Comparison of ENCODE assay signal across 16 cellular contexts in genomic region chr13:101394597-101394996, GRCh38. TPM values are rescaled to one million over a fixed set of nuclear protein-coding genes. Genes with fewer than 3 reads are reported as not detected.
A peak's percentile ranks its signal among the peaks of the same experiment; 100 is the strongest.
DNase-seq lines count a peak whose midpoint lies in the region; ATAC-seq and TF ChIP-seq lines count a peak whose summit lies in the region.
"Had no signal": no experiment of that assay in that cellular context is flagged by ENCODE, and none has a peak within 500 bp of the region (broad histone marks: within the 10 kb centered on the region; RNA-seq: fewer than 3 reads in every experiment).

No MANE protein-coding gene starts in this region.

- H3K36me3 Mint-ChIP-seq in activated naive CD4-positive, alpha-beta T cell treated with anti-CD3 and anti-CD28 coated beads, Interleukin-2, amount 10 ng/mL, durations not matched to agents 7 days and 5 days = no peaks in the 10 kb centered on the region

- ATAC-seq in left lung = peak; percentile 30
- ATAC-seq in HG03139 (IDR thresholded peaks at IDR 0.05; ENCODE audit: unreplicated experiment) = no peak

- no peak overlapping the region for H3K27ac Mint-ChIP-seq in activated naive CD4-positive, alpha-beta T cell treated with anti-CD3 and anti-CD28 coated beads, Interleukin-2, amount 10 ng/mL, durations not matched to agents 7 days and 5 days
- H3K27ac Mint-ChIP-seq: B cell; CD4-positive, alpha-beta T cell had no signal

- DNase-seq in NCI-H2171 treated with DMSO at 0.1 percent for 48 hours (lab: John Stamatoyannopoulos, UW) = peak; percentile 24
- no peak for DNase-seq in NCI-H2171 (lab: John Stamatoyannopoulos, UW)
- peak; percentile 55 for DNase-seq in NCI-H748 (lab: John Stamatoyannopoulos, UW; ENCODE audit: unreplicated experiment)
- DNase-seq in left lung = no peak
- no peak for DNase-seq in NCI-H146 (lab: John Stamatoyannopoulos, UW)
- DNase-seq in activated naive CD4-positive, alpha-beta T cell treated with anti-CD3 and anti-CD28 coated beads, Interleukin-2, amount 10 ng/mL, durations not matched to agents 7 days and 5 days = no peak
- DNase-seq: C1 segment of cervical spinal cord; Calu3; CD4-positive, alpha-beta T cell; DMS 273 treated with DMSO at 0.1 percent for 48 hours; DMS79 treated with DMSO at 0.1 percent for 48 hours; EL; GM23248; H7 had no signal

- no peaks in the 10 kb centered on the region for H3K36me3 ChIP-seq in left lung

- H3K4me1 Mint-ChIP-seq in activated naive CD4-positive, alpha-beta T cell treated with anti-CD3 and anti-CD28 coated beads, Interleukin-2, amount 10 ng/mL, durations not matched to agents 7 days and 5 days = no peaks in the 10 kb centered on the region
- H3K4me1 Mint-ChIP-seq: B cell had no signal

- no peaks in the 10 kb centered on the region for H3K27me3 ChIP-seq in left lung

- H3K27ac ChIP-seq in left lung = no peak overlapping the region
- H3K27ac ChIP-seq: GM23248 had no signal

- intact Hi-C loops in left lung (cut with DNase I) = no loop called here

- H3K9me3 ChIP-seq in left lung = no peaks in the 10 kb centered on the region

- CTCF ChIA-PET in activated naive CD4-positive, alpha-beta T cell treated with anti-CD3 and anti-CD28 coated beads, Interleukin-2, amount 10 ng/mL, durations not matched to agents 7 days and 5 days (lab: Charles Lee) = no interaction called here

- peaks cover 4% of the 10 kb centered on the region for H3K27me3 Mint-ChIP-seq in activated naive CD4-positive, alpha-beta T cell treated with anti-CD3 and anti-CD28 coated beads, Interleukin-2, amount 10 ng/mL, durations not matched to agents 7 days and 5 days
- H3K27me3 Mint-ChIP-seq: B cell; CD4-positive, alpha-beta T cell had no signal

- no peak overlapping the region for H3K4me3 Mint-ChIP-seq in activated naive CD4-positive, alpha-beta T cell treated with anti-CD3 and anti-CD28 coated beads, Interleukin-2, amount 10 ng/mL, durations not matched to agents 7 days and 5 days
- H3K4me3 Mint-ChIP-seq: B cell; CD4-positive, alpha-beta T cell had no signal

- H3K9me3 Mint-ChIP-seq in activated naive CD4-positive, alpha-beta T cell treated with anti-CD3 and anti-CD28 coated beads, Interleukin-2, amount 10 ng/mL, durations not matched to agents 7 days and 5 days = no peaks in the 10 kb centered on the region
- H3K9me3 Mint-ChIP-seq: CD4-positive, alpha-beta T cell had no signal

- H3K4me1 ChIP-seq in left lung = no peaks in the 10 kb centered on the region

- H3K4me3 ChIP-seq in left lung = no peak overlapping the region
- H3K4me3 ChIP-seq: GM23248 had no signal

- no peak for TF ChIP-seq CTCF in left lung (IDR thresholded peaks at IDR 0.05)

RNA-seq across cellular contexts. Expression of gene NALCN, which starts 21.7 kb away (rescaled TPM):
- 1 to 10 TPM in 1 of 2 donors, under 1 TPM in 1; 0.81 to 1.9 TPM for total RNA-seq in left lung
- total RNA-seq: B cell; CD4-positive, alpha-beta T cell had no signal

RNA-seq across cellular contexts. Expression of gene ITGBL1, which starts 57.9 kb away (rescaled TPM):
- 10 to 100 TPM in 1 of 2 donors, 1 to 10 TPM in 1; 7.0 to 50.0 TPM for total RNA-seq in left lung
- total RNA-seq: B cell; Calu3; CD4-positive, alpha-beta T cell had no signal

Comparison
In these comparisons a context has a peak if more than half of its experiments do, and no peak if none do; other contexts are left out.
1. DNase-seq: peak in NCI-H2171 treated with DMSO at 0.1 percent for 48 hours (single experiment) and NCI-H748 (single experiment); none in NCI-H2171 (single experiment), left lung (0 of 2), NCI-H146 (single experiment) and activated naive CD4-positive, alpha-beta T cell treated with anti-CD3 and anti-CD28 coated beads, Interleukin-2, amount 10 ng/mL, durations not matched to agents 7 days and 5 days (single experiment).